In genomic region chr7:1987084-1987535, GRCh38 we compare ENCODE assay signal across 1 cellular context.
TF ChIP-seq lines count a peak whose summit lies in the region.

No MANE protein-coding gene starts in this region.

TF ChIP-seq in WTC11, 78 proteins besides CTCF, POLR2A, EP300 and RAD21 (continued from another document):
- TF ChIP-seq USF1 (CRISPR knock-in tag; IDR thresholded peaks at IDR 0.05), result no peak
- no peak for TF ChIP-seq NR3C1 (CRISPR knock-in tag; conservative IDR thresholded peaks at IDR 0.05; ENCODE audit: low read depth)
- TF ChIP-seq SMAD4 (CRISPR knock-in tag; IDR thresholded peaks at IDR 0.05), result no peak
- no peak for TF ChIP-seq SP1 (CRISPR knock-in tag; conservative IDR thresholded peaks at IDR 0.05)
- no peak for TF ChIP-seq EMX1 (CRISPR knock-in tag; IDR thresholded peaks at IDR 0.05)
- TF ChIP-seq ERG (CRISPR knock-in tag; IDR thresholded peaks at IDR 0.05), result no peak
- no peak for TF ChIP-seq NFATC4 (CRISPR knock-in tag; IDR thresholded peaks at IDR 0.05)
- TF ChIP-seq MLX (CRISPR knock-in tag; IDR thresholded peaks at IDR 0.05), result no peak
- no peak for TF ChIP-seq HMGA2 (CRISPR knock-in tag; IDR thresholded peaks at IDR 0.05)
